12 cellular contexts compared by ENCODE assay signal in the genomic region with DNA sequence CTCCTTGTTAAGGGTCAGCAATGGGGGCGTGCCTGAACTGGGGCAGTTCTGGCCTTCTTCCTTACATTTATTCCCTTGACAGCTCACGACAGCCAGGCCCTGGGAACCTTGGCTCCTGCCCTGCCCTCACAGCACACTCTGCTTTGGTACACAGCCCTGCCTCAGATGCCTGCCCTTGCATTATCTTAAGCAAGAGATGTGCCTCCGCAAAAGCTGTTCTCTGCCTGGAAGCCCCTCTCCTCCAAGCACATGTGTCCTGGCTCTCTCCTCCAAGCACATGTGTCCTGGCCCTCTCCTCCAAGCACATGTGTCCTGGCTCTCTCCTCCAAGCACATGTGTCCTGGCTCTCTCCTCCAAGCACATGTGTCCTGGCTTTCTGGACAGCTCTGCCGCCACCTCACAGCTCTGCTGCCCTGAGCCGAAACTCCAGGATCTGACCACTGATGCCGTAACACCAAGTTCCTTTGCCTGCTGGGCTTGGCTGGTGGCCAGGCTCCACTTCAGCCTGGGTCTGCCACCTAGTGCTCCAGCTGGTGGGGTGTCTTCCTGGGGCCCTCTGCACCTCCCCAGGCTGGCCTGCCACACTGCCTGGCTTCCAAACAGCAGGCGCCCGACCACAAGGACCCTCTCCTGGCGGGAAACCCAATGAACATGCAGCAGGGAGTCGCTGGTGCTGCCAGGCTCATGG. TPM values are rescaled to one million over a fixed set of nuclear protein-coding genes. Genes with fewer than 3 reads are reported as not detected.
A peak's percentile ranks its signal among the peaks of the same experiment; 100 is the strongest.
DNase-seq lines count a peak whose midpoint lies in the region; ATAC-seq and TF ChIP-seq lines count a peak whose summit lies in the region.
"Had no signal": no experiment of that assay in that cellular context is flagged by ENCODE, and none has a peak within 500 bp of the region (broad histone marks: within the 10 kb centered on the region; RNA-seq: fewer than 3 reads in every experiment).

No MANE protein-coding gene starts in this region.

- H2AFZ ChIP-seq in OCI-LY3 (ENCODE audit: low read depth, low read length), result no peak overlapping the region

- peaks cover 5% of the 10 kb centered on the region for H3K36me3 Mint-ChIP-seq in stimulated activated effector memory CD8-positive, alpha-beta T cell treated with anti-CD3 and anti-CD28 coated beads, Interleukin-12 subunit alpha, Interleukin-12 subunit beta, amount 100 ng/mL, for 72 hours
- H3K36me3 Mint-ChIP-seq: memory B cell had no signal

- peaks cover 8% of the 10 kb centered on the region; the same call in 1 of the 2 replicates for H3K27me3 ChIP-seq in OCI-LY3 (ENCODE audit: low read depth, low read length)

- H3K27ac ChIP-seq in OCI-LY3 (ENCODE audit: low read length), result no peak overlapping the region
- H3K27ac ChIP-seq: 22Rv1 had no signal

- no peak overlapping the region for H3K4me3 Mint-ChIP-seq in stimulated activated effector memory CD8-positive, alpha-beta T cell treated with anti-CD3 and anti-CD28 coated beads, Interleukin-12 subunit alpha, Interleukin-12 subunit beta, amount 100 ng/mL, for 72 hours
- H3K4me3 Mint-ChIP-seq: memory B cell had no signal

- no peak overlapping the region for H3K4me3 ChIP-seq in OCI-LY3 (ENCODE audit: low read length)

- intact Hi-C loops in left colon (cut with DNase I, micrococcal nuclease), result no loop called here

- H4K20me1 ChIP-seq in OCI-LY3 (ENCODE audit: insufficient read depth, low read length), result no peaks in the 10 kb centered on the region

- no peaks in the 10 kb centered on the region for H3K79me2 ChIP-seq in OCI-LY3 (ENCODE audit: low read length)

- H3K36me3 ChIP-seq in OCI-LY3 (replicated peaks; ENCODE audit: low read depth, low read length), result no peaks in the 10 kb centered on the region

- H3K9ac ChIP-seq in OCI-LY3 (ENCODE audit: low read length), result no peak overlapping the region

- no peaks in the 10 kb centered on the region for H3K9me3 Mint-ChIP-seq in stimulated activated effector memory CD8-positive, alpha-beta T cell treated with anti-CD3 and anti-CD28 coated beads, Interleukin-12 subunit alpha, Interleukin-12 subunit beta, amount 100 ng/mL, for 72 hours
- H3K9me3 Mint-ChIP-seq: memory B cell had no signal

- TF ChIP-seq CTCF in OCI-LY3 (IDR thresholded peaks at IDR 0.05; ENCODE audit: low read depth, low read length), result no peak

- 0 out of 2 replicates have a peak overlapping the region, but pooled peaks have one; percentile 34 for H3K4me2 ChIP-seq in OCI-LY3 (ENCODE audit: low read length)

- DNase-seq in DMS 273 (lab: John Stamatoyannopoulos, UW; ENCODE audit: unreplicated experiment) (peak; percentile 65), DMS 273 treated with DMSO at 0.1 percent for 48 hours (lab: John Stamatoyannopoulos, UW) (no peak), glomerular visceral epithelial cell (ENCODE audit: extremely low spot score) (peak; percentile 4), left colon (no peak), 8988T (no peak)
- no peak for DNase-seq in stimulated activated effector memory CD8-positive, alpha-beta T cell treated with anti-CD3 and anti-CD28 coated beads, Interleukin-12 subunit alpha, Interleukin-12 subunit beta, amount 100 ng/mL, for 72 hours (ENCODE audit: low spot score in 2 of 2)
- DNase-seq in central memory CD4-positive, alpha-beta T cell, result no peak
- DNase-seq: H7; stimulated activated CD4-positive, alpha-beta T cell treated with anti-CD3 and anti-CD28 coated beads, Interleukin-2, amount 100 ng/mL, for 48 hours had no signal

- no peak for ATAC-seq in stimulated activated effector memory CD8-positive, alpha-beta T cell treated with anti-CD3 and anti-CD28 coated beads, Interleukin-12 subunit alpha, Interleukin-12 subunit beta, amount 100 ng/mL, for 72 hours
- no peak for ATAC-seq in left colon

- H3K4me1 ChIP-seq in OCI-LY3 (ENCODE audit: low read length), result no peaks in the 10 kb centered on the region

- no peaks in the 10 kb centered on the region for H3K9me3 ChIP-seq in OCI-LY3 (ENCODE audit: insufficient read depth, low read length)

- H3K27ac Mint-ChIP-seq in stimulated activated effector memory CD8-positive, alpha-beta T cell treated with anti-CD3 and anti-CD28 coated beads, Interleukin-12 subunit alpha, Interleukin-12 subunit beta, amount 100 ng/mL, for 72 hours, result peak overlapping the region; percentile 58
- H3K27ac Mint-ChIP-seq: memory B cell had no signal

- H3K4me1 Mint-ChIP-seq in stimulated activated effector memory CD8-positive, alpha-beta T cell treated with anti-CD3 and anti-CD28 coated beads, Interleukin-12 subunit alpha, Interleukin-12 subunit beta, amount 100 ng/mL, for 72 hours, result peaks cover 14% of the 10 kb centered on the region
- H3K4me1 Mint-ChIP-seq: memory B cell had no signal

RNA-seq across cellular contexts. Expression of gene SCUBE1, which starts 53.1 kb away (rescaled TPM):
- 1 to 10 TPM; 3.8 to 5.8 TPM for total RNA-seq in left colon

Comparison
In these comparisons a context has a peak if more than half of its experiments do, and no peak if none do; other contexts are left out.
1. DNase-seq: peak in DMS 273 (single experiment) and glomerular visceral epithelial cell (single experiment); none in DMS 273 treated with DMSO at 0.1 percent for 48 hours (single experiment), stimulated activated effector memory CD8-positive, alpha-beta T cell treated with anti-CD3 and anti-CD28 coated beads, Interleukin-12 subunit alpha, Interleukin-12 subunit beta, amount 100 ng/mL, for 72 hours (0 of 2), left colon (0 of 2), central memory CD4-positive, alpha-beta T cell (single experiment) and 8988T (single experiment).